Comparison of ENCODE assay signal across 8 cellular contexts in genomic region chr19:51407631-51408131, GRCh38. TPM values are rescaled to one million over a fixed set of nuclear protein-coding genes. Genes with fewer than 3 reads are reported as not detected.
DNase-seq lines count a peak whose midpoint lies in the region; ATAC-seq and TF ChIP-seq lines count a peak whose summit lies in the region.

No MANE protein-coding gene starts in this region.

- no peak overlapping the region for H3K27ac ChIP-seq in lower lobe of right lung

- H3K4me1 Mint-ChIP-seq in activated CD4-positive, alpha-beta T cell treated with anti-CD3 and anti-CD28 coated beads for 36 hours, result peaks cover 4% of the 10 kb centered on the region

- peaks cover 15% of the 10 kb centered on the region for H3K36me3 Mint-ChIP-seq in activated CD4-positive, alpha-beta T cell treated with anti-CD3 and anti-CD28 coated beads for 36 hours (ENCODE audit: low read depth)

- peak; percentile 89 for ATAC-seq in activated CD4-positive, alpha-beta T cell treated with anti-CD3 and anti-CD28 coated beads for 36 hours
- peak; percentile 46 to 82 for ATAC-seq in lower lobe of right lung

- H3K4me3 Mint-ChIP-seq in activated CD4-positive, alpha-beta T cell treated with anti-CD3 and anti-CD28 coated beads for 36 hours, result no peak overlapping the region

- peaks cover 6% of the 10 kb centered on the region for H3K9me3 ChIP-seq in lower lobe of right lung

- CTCF ChIA-PET in activated CD4-positive, alpha-beta T cell treated with anti-CD3 and anti-CD28 coated beads for 36 hours (lab: Charles Lee), result interaction anchor here (0.6 to 2.3 kb wide), 12 partner anchors 9 to 249 kb away, joined by 3 to 8 read pairs (median 4); no protein-coding TSS in a partner anchor

- H3K4me3 ChIP-seq in astrocyte of the spinal cord (ENCODE audit: low read depth, low read length) (no peak overlapping the region), lower lobe of right lung (no peak overlapping the region)

- in situ Hi-C loops in astrocyte of the spinal cord (cut with HindIII; ENCODE audit: low sequenced_read_pairs), result no loop called here

- peak; percentile 53 for DNase-seq in activated CD4-positive, alpha-beta T cell treated with anti-CD3 and anti-CD28 coated beads for 36 hours
- no peak for DNase-seq in activated CD4-positive, alpha-beta T cell treated with anti-CD3 and anti-CD28 coated beads for 1 hour
- DNase-seq in NOMO-1 (lab: John Stamatoyannopoulos, UW; ENCODE audit: unreplicated experiment in 2 of 2) (peak; percentile 82 to 87), astrocyte of the spinal cord (ENCODE audit: low read depth, low spot score) (no peak), lower lobe of right lung (no peak), GOT3 (lab: John Stamatoyannopoulos, UW) (no peak), NCI-H1048 (lab: John Stamatoyannopoulos, UW) (no peak), foreskin melanocyte (no peak)

- intact Hi-C loops in activated CD4-positive, alpha-beta T cell treated with anti-CD3 and anti-CD28 coated beads for 36 hours (cut with DNase I, micrococcal nuclease), result loop anchor here in 1 of 2 experiments (1.0 kb wide), 1 partner anchor 68 kb away; no protein-coding TSS in a partner anchor
- intact Hi-C loops in lower lobe of right lung (cut with DNase I), result no loop called here

- H3K27ac Mint-ChIP-seq in activated CD4-positive, alpha-beta T cell treated with anti-CD3 and anti-CD28 coated beads for 36 hours, result no peak overlapping the region

- POLR2A ChIA-PET in activated CD4-positive, alpha-beta T cell treated with anti-CD3 and anti-CD28 coated beads for 36 hours (lab: Charles Lee), result no interaction called here

- H3K27me3 Mint-ChIP-seq in activated CD4-positive, alpha-beta T cell treated with anti-CD3 and anti-CD28 coated beads for 36 hours, result no peaks in the 10 kb centered on the region

- H3K9me3 Mint-ChIP-seq in activated CD4-positive, alpha-beta T cell treated with anti-CD3 and anti-CD28 coated beads for 36 hours (ENCODE audit: low read depth), result no peaks in the 10 kb centered on the region

- H3K27me3 ChIP-seq in lower lobe of right lung (ENCODE audit: low read depth), result no peaks in the 10 kb centered on the region

- no peaks in the 10 kb centered on the region for H3K4me1 ChIP-seq in lower lobe of right lung

- TF ChIP-seq CTCF in astrocyte of the spinal cord (IDR thresholded peaks at IDR 0.05; ENCODE audit: low read depth, low read length), result peak; percentile 38
- TF ChIP-seq CTCF in lower lobe of right lung (IDR thresholded peaks at IDR 0.05), result peak; percentile 36

- no peaks in the 10 kb centered on the region for H3K36me3 ChIP-seq in lower lobe of right lung

RNA-seq across cellular contexts. Expression of gene SIGLEC10, which starts 9.8 kb away (rescaled TPM):
- total RNA-seq in activated CD4-positive, alpha-beta T cell treated with anti-CD3 and anti-CD28 coated beads for 36 hours, result under 1 TPM; 0.48 to 0.65 TPM
- total RNA-seq in lower lobe of right lung, result 17.4 TPM

RNA-seq across cellular contexts. Expression of gene C19orf84, which starts 17.3 kb away (rescaled TPM):
- under 1 TPM in 1 of 2 experiments, not detected in 1; 0.33 TPM for total RNA-seq in activated CD4-positive, alpha-beta T cell treated with anti-CD3 and anti-CD28 coated beads for 36 hours
- total RNA-seq in lower lobe of right lung, result not detected

RNA-seq across cellular contexts. Expression of gene LIM2, which starts 19.9 kb away (rescaled TPM):
- under 1 TPM in 1 of 2 experiments, not detected in 1; 0.27 TPM for total RNA-seq in activated CD4-positive, alpha-beta T cell treated with anti-CD3 and anti-CD28 coated beads for 36 hours
- not detected for total RNA-seq in lower lobe of right lung

RNA-seq across cellular contexts. Expression of gene NKG7, which starts 35.2 kb away (rescaled TPM):
- 100 to 1,000 TPM in 1 of 2 experiments, 10 to 100 TPM in 1; 92.1 to 125 TPM for total RNA-seq in activated CD4-positive, alpha-beta T cell treated with anti-CD3 and anti-CD28 coated beads for 36 hours
- 31.7 TPM for total RNA-seq in lower lobe of right lung

RNA-seq across cellular contexts. Expression of gene CLDND2, which starts 38.9 kb away (rescaled TPM):
- total RNA-seq in activated CD4-positive, alpha-beta T cell treated with anti-CD3 and anti-CD28 coated beads for 36 hours, result 1 to 10 TPM; 3.2 to 4.9 TPM
- total RNA-seq in lower lobe of right lung, result 1.9 TPM

Comparison
In these comparisons a context has a peak if more than half of its experiments do, and no peak if none do; other contexts are left out.
1. DNase-seq: peak in activated CD4-positive, alpha-beta T cell treated with anti-CD3 and anti-CD28 coated beads for 36 hours (single experiment) and NOMO-1 (2 of 2); none in activated CD4-positive, alpha-beta T cell treated with anti-CD3 and anti-CD28 coated beads for 1 hour (single experiment), astrocyte of the spinal cord (single experiment), lower lobe of right lung (single experiment), GOT3 (single experiment), NCI-H1048 (single experiment) and foreskin melanocyte (single experiment).
2. RNA of gene SIGLEC10, which starts 9.8 kb away (total RNA-seq): 17.4 TPM in lower lobe of right lung (single experiment); 0.48 to 0.65 TPM in activated CD4-positive, alpha-beta T cell treated with anti-CD3 and anti-CD28 coated beads for 36 hours; every median in the first group is over 10 times any median in the second.